In genomic region chr7:80139179-80139578, GRCh38 we compare ENCODE assay signal across 16 cellular contexts. TPM values are rescaled to one million over a fixed set of nuclear protein-coding genes. Genes with fewer than 3 reads are reported as not detected.
DNase-seq lines count a peak whose midpoint lies in the region; ATAC-seq, FAIRE-seq and TF ChIP-seq lines count a peak whose summit lies in the region.
"Had no signal": no experiment of that assay in that cellular context is flagged by ENCODE, and none has a peak within 500 bp of the region (broad histone marks: within the 10 kb centered on the region; RNA-seq: fewer than 3 reads in every experiment).

No MANE protein-coding gene starts in this region.

- TF ChIP-seq EP300 in HepG2 (IDR thresholded peaks at IDR 0.05; ENCODE audit: low read depth in 2 of 2, low read length in 2 of 2) (no peak), HepG2 (CRISPR knock-in tag; IDR thresholded peaks at IDR 0.05; ENCODE audit: borderline replicate concordance) (no peak), H1 (IDR thresholded peaks at IDR 0.05; ENCODE audit: borderline replicate concordance in 1 of 2, low read depth in 2 of 2, low read length in 2 of 2) (no peak)

- peaks cover 3% of the 10 kb centered on the region; the same call in 1 of the 2 replicates for H4K20me1 ChIP-seq in HepG2 (ENCODE audit: insufficient read depth, low read length)
- peaks cover 0 to 6% of the 10 kb centered on the region in 2 experiments for H4K20me1 ChIP-seq in H1 (replicated peaks in 1 of 2; ENCODE audit: control insufficient read depth in 1 of 2, insufficient read depth in 2 of 2, low read length in 2 of 2)

- peaks cover 4% of the 10 kb centered on the region; the same call in 1 of the 2 replicates for H3K23me2 ChIP-seq in H1 (ENCODE audit: low read depth, low read length)

- H2AFZ ChIP-seq in HepG2 (ENCODE audit: low read length) (no peak overlapping the region), H1 (ENCODE audit: low read length) (no peak overlapping the region)

- H3K56ac ChIP-seq in H1 (replicated peaks; ENCODE audit: insufficient read length, low read depth, low read length): no peak overlapping the region

- no peak for TF ChIP-seq CTCF in liver (IDR thresholded peaks at IDR 0.05; ENCODE audit: low read depth, low read length, missing input control)
- no peak for TF ChIP-seq CTCF in HepG2 (CRISPR knock-in tag; IDR thresholded peaks at IDR 0.05)
- no peak for TF ChIP-seq CTCF in H1 (IDR thresholded peaks at IDR 0.05; ENCODE audit: control extremely low read depth in 1 of 3, insufficient read depth in 1 of 3, low read depth in 1 of 3, low read length in 3 of 3)
- no peak for TF ChIP-seq CTCF in right lobe of liver (IDR thresholded peaks at IDR 0.05)

- no peak overlapping the region for H2BK12ac ChIP-seq in H1 (ENCODE audit: low read depth, low read length)

- POLR2A ChIA-PET in HepG2 (lab: Yijun Ruan, JAX): no interaction called here
- POLR2A ChIA-PET in H1 (lab: Charles Lee; ENCODE audit: partially characterized antibody): interaction anchor here (1.5 kb wide), 1 partner anchor 13 kb away, joined by 6 read pairs; no protein-coding TSS in a partner anchor

- H3K36me3 ChIP-seq in liver (ENCODE audit: control insufficient read depth in 4 of 4, insufficient read depth in 3 of 4, low read depth in 1 of 4, low read length in 3 of 4): no peaks in the 10 kb centered on the region
- H3K36me3 ChIP-seq in HepG2 (replicated peaks in 1 of 2; ENCODE audit: control insufficient read depth in 1 of 2, insufficient read depth in 2 of 2, low read length in 2 of 2): no peaks in the 10 kb centered on the region
- no peaks in the 10 kb centered on the region for H3K36me3 ChIP-seq in H1 (ENCODE audit: control insufficient read depth in 2 of 4, insufficient read depth in 4 of 4, low read length in 3 of 4)
- no peaks in the 10 kb centered on the region for H3K36me3 ChIP-seq in right lobe of liver
- H3K36me3 ChIP-seq: thyroid gland had no signal

- TF ChIP-seq POLR2A in HepG2 (IDR thresholded peaks at IDR 0.05; ENCODE audit: insufficient read depth in 1 of 2, low read depth in 2 of 2, low read length in 2 of 2) (no peak), H1 (IDR thresholded peaks at IDR 0.05; ENCODE audit: control extremely low read depth in 1 of 2, low read depth in 2 of 2, low read length in 2 of 2) (no peak), right lobe of liver (IDR thresholded peaks at IDR 0.05) (no peak)

- H3K9ac ChIP-seq in liver (ENCODE audit: low read depth in 1 of 2, low read length in 2 of 2) (peak overlapping the region in 1 of 2 donors; percentile 7), HepG2 (ENCODE audit: insufficient read depth, low read depth, low read length) (no peak overlapping the region), H1 (replicated peaks in 1 of 4; ENCODE audit: extremely low read depth in 1 of 4, low read depth in 3 of 4, low read length in 3 of 4) (no peak overlapping the region)

- no peak overlapping the region for H4K91ac ChIP-seq in H1 (replicated peaks; ENCODE audit: insufficient read length, low read length)

- BruUV-seq in HepG2 (replicated peaks; lab: Mats Ljungman, UMichigan): no TSS peak

- CTCF ChIA-PET in HepG2 (lab: Yijun Ruan, JAX; ENCODE audit: low intra/inter-chr PET ratio, low total read pairs) (no interaction called here), H1 (lab: Charles Lee; ENCODE audit: partially characterized antibody) (no interaction called here)

- peaks cover 7% of the 10 kb centered on the region for H3K79me2 ChIP-seq in HepG2 (ENCODE audit: insufficient read depth, low read length)
- peaks cover 3 to 84% of the 10 kb centered on the region in 2 experiments; a peak in 3 of 4 replicates for H3K79me2 ChIP-seq in H1 (ENCODE audit: control insufficient read depth in 1 of 2, insufficient read depth in 2 of 2, low read length in 2 of 2)

- H2BK20ac ChIP-seq in H1 (ENCODE audit: low read length): no peak overlapping the region

- peaks cover 6% of the 10 kb centered on the region; the same call in 1 of the 2 replicates for H3K79me1 ChIP-seq in H1 (ENCODE audit: low read depth, low read length)

- no peak overlapping the region for H3K23ac ChIP-seq in H1 (ENCODE audit: insufficient read length)

- no peak overlapping the region for H4K8ac ChIP-seq in H1 (ENCODE audit: extremely low read depth, insufficient read depth, low read length)

- no peaks in the 10 kb centered on the region for H3K27me3 ChIP-seq in liver (ENCODE audit: control insufficient read depth in 4 of 4, insufficient read depth in 4 of 4, low read length in 3 of 4)
- H3K27me3 ChIP-seq in HepG2 (ENCODE audit: control insufficient read depth in 1 of 2, insufficient read depth in 2 of 2, low read length in 2 of 2): no peaks in the 10 kb centered on the region; a peak in 1 of 5 replicates
- no peaks in the 10 kb centered on the region for H3K27me3 ChIP-seq in H1 (replicated peaks in 1 of 4; ENCODE audit: control insufficient read depth in 3 of 4, extremely low read depth in 1 of 4, insufficient read depth in 3 of 4, low read length in 3 of 4)
- H3K27me3 ChIP-seq in right lobe of liver: no peaks in the 10 kb centered on the region
- H3K27me3 ChIP-seq: thyroid gland had no signal

- no peak overlapping the region for H2BK5ac ChIP-seq in H1 (ENCODE audit: low read depth, low read length)

- no peak overlapping the region for H4K5ac ChIP-seq in H1 (ENCODE audit: insufficient read length, low read depth, low read length)

- no peak for ATAC-seq in HepG2
- ATAC-seq in right lobe of liver: peak in 2 of 4 donors; percentile 6 to 34
- ATAC-seq: left colon; naive thymus-derived CD4-positive, alpha-beta T cell had no signal

- in situ Hi-C loops in HepG2 (cut with HindIII; ENCODE audit: extremely low pct_ligation_motif_present, low pct_unique_long_range_greater_than_20kb): loop anchor here (10.0 kb wide), 1 partner anchor 146 kb away; no protein-coding TSS in a partner anchor

- no peak overlapping the region for H2BK120ac ChIP-seq in H1 (replicated peaks; ENCODE audit: low read depth, low read length)

- no peak for FAIRE-seq in HepG2 (lab: Jason Lieb, UNC)
- FAIRE-seq in H1 (lab: Jason Lieb, UNC): peak; percentile 32

- peaks cover 6 to 39% (median 30%) of the 10 kb centered on the region in 4 donors for H3K4me1 ChIP-seq in liver (ENCODE audit: control insufficient read depth in 4 of 4, insufficient read depth in 4 of 4, low read length in 3 of 4)
- H3K4me1 ChIP-seq in HepG2 (ENCODE audit: insufficient read depth, low read length): peaks cover 31% of the 10 kb centered on the region
- H3K4me1 ChIP-seq in H1 (replicated peaks in 1 of 4; ENCODE audit: control insufficient read depth in 3 of 4, insufficient read depth in 4 of 4, low read length in 3 of 4): peaks cover 0 to 4% (median 4%) of the 10 kb centered on the region in 4 experiments; a peak in 2 of 7 replicates
- peaks cover 0 to 22% (median 10%) of the 10 kb centered on the region in 4 donors for H3K4me1 ChIP-seq in right lobe of liver

- no peak overlapping the region; the same call in 1 of the 2 replicates for H3K18ac ChIP-seq in H1 (ENCODE audit: extremely low read depth, low read length)

- no peak overlapping the region for H3K4ac ChIP-seq in H1 (replicated peaks; ENCODE audit: insufficient read length, low read depth, low read length)

- no peak overlapping the region for H2BK15ac ChIP-seq in H1 (ENCODE audit: low read length)

- DNase-seq in HepG2 (ENCODE audit: low spot score) (no peak), H1 (ENCODE audit: low read depth in 1 of 2, low spot score in 2 of 2) (no peak), right lobe of liver (no peak), OCI-M1 (lab: John Stamatoyannopoulos, UW) (no peak), NCI-H1694 (lab: John Stamatoyannopoulos, UW) (no peak), amniotic stem cell (lab: John Stamatoyannopoulos, UW) (no peak), SHP77 treated with DMSO at 0.1 percent for 48 hours (lab: John Stamatoyannopoulos, UW) (no peak)
- DNase-seq: Calu3; left colon; naive thymus-derived CD4-positive, alpha-beta T cell; NCI-H748 treated with DMSO at 0.1 percent for 48 hours; retina; stimulated activated CD4-positive, alpha-beta T cell treated with anti-CD3 and anti-CD28 coated beads, Interleukin-1b, Interleukin-23, amount 100 ng/mL, for 48 hours; T-helper 1 cell; thyroid gland had no signal

- H3K14ac ChIP-seq in H1 (ENCODE audit: insufficient read length): no peak overlapping the region

- H2AK5ac ChIP-seq in H1 (ENCODE audit: low read depth, low read length): no peak overlapping the region

- WGBS in liver: 8% methylated on average over 1 of the region's 1 CpG
- 37% methylated on average over 1 of the region's 1 CpG for WGBS in HepG2 (ENCODE audit: low lambda C conversion rate)
- 23% methylated on average over 1 of the region's 1 CpG; no CpG with 5 or more reads in 1 of the 2 experiments for WGBS in H1 (ENCODE audit: extremely low coverage in 1 of 2, insufficient coverage in 1 of 2, insufficient read length in 1 of 2, insufficient replicate concordance in 2 of 2, low coverage in 1 of 2, low lambda C conversion rate in 2 of 2, missing lambda C conversion rate in 1 of 2), 2 experiments
- WGBS in right lobe of liver (ENCODE audit: insufficient coverage, low coverage, low lambda C conversion rate, missing lambda C conversion rate): 0% methylated on average over 1 of the region's 1 CpG

- H3K4me3 ChIP-seq in liver (ENCODE audit: low read depth in 1 of 3, low read length in 3 of 3) (no peak overlapping the region), HepG2 (replicated peaks in 1 of 3; ENCODE audit: insufficient read depth in 1 of 3, low read depth in 2 of 3, low read length in 3 of 3) (no peak overlapping the region), H1 (ENCODE audit: extremely low read depth in 1 of 4, insufficient read depth in 2 of 4, low read depth in 3 of 4, low read length in 4 of 4) (no peak overlapping the region), right lobe of liver (no peak overlapping the region)
- H3K4me3 ChIP-seq: thyroid gland had no signal

- H3K27ac ChIP-seq in liver (ENCODE audit: low read depth in 1 of 2, low read length in 2 of 2) (no peak overlapping the region), HepG2 (ENCODE audit: extremely low read length, insufficient read depth, low read length) (no peak overlapping the region), H1 (ENCODE audit: low read depth, low read length) (no peak overlapping the region), right lobe of liver (peak overlapping the region in 2 of 3 donors; percentile 3 to 41)
- H3K27ac ChIP-seq: thyroid gland had no signal

- H3K4me2 ChIP-seq in HepG2 (ENCODE audit: low read depth, low read length) (no peak overlapping the region), H1 (ENCODE audit: insufficient read depth in 1 of 2, low read depth in 2 of 2, low read length in 2 of 2) (peak overlapping the region in 1 of 2 experiments; percentile 32; a peak in 1 of 4 replicates)

- H3K9me3 ChIP-seq in liver (ENCODE audit: control insufficient read depth in 4 of 4, low read length in 3 of 4): no peaks in the 10 kb centered on the region
- no peaks in the 10 kb centered on the region for H3K9me3 ChIP-seq in HepG2 (ENCODE audit: low read length)
- H3K9me3 ChIP-seq in H1 (ENCODE audit: insufficient read depth in 2 of 2, low read depth in 1 of 2, low read length in 1 of 2): no peaks in the 10 kb centered on the region; a peak in 1 of 4 replicates
- H3K9me3 ChIP-seq in right lobe of liver: no peaks in the 10 kb centered on the region
- H3K9me3 ChIP-seq: thyroid gland had no signal

- intact Hi-C loops in HepG2 (cut with micrococcal nuclease; ENCODE audit: unreplicated experiment): loop anchor here (5.0 to 10.0 kb wide), 4 partner anchors 43 to 516 kb away; no protein-coding TSS in a partner anchor
- intact Hi-C loops in right lobe of liver (cut with DNase I): loop anchor here in 1 of 2 donors (10.0 kb wide), 1 partner anchor 246 kb away; no protein-coding TSS in a partner anchor

- peak in 1 of 2 donors; percentile 27 for TF ChIP-seq RAD21 in liver (IDR thresholded peaks at IDR 0.05)
- TF ChIP-seq RAD21 in HepG2 (CRISPR knock-in tag; IDR thresholded peaks at IDR 0.05): no peak
- no peak for TF ChIP-seq RAD21 in H1 (IDR thresholded peaks at IDR 0.05 in 1 of 2, conservative IDR thresholded peaks at IDR 0.05 in 1 of 2; ENCODE audit: low read depth in 2 of 2, low read length in 2 of 2)

RNA-seq across cellular contexts. Expression of gene GNAI1, which starts 4.5 kb away (rescaled TPM):
- total RNA-seq in liver (10 to 100 TPM; 19.2 to 22.5 TPM), HepG2 (2016; rRNA removed; fragmentation: Illumina TruSeq; extraction: Trizol) (5.7 and 8.8 TPM in 2 replicates), right lobe of liver (10 to 100 TPM; 10.9 to 21.5 (median 16.5) TPM)
- polyA plus RNA-seq in liver (10 to 100 TPM in 1 of 2 donors, 1 to 10 TPM in 1; 8.9 to 38.7 TPM), HepG2 (2011; rRNA removed) (2.5 and 3.5 TPM in 2 replicates), H1 (2011; rRNA removed) (6.0 and 8.0 TPM in 2 replicates)
- total RNA-seq in HepG2 (2016; cell fraction: cytosol; rRNA removed; fragmentation: Illumina TruSeq; extraction: Trizol; ENCODE audit: low read depth): 1.9 and 2.0 TPM in 2 replicates
- total RNA-seq in HepG2 (2016; cell fraction: insoluble cytoplasmic fraction; rRNA removed; fragmentation: Illumina TruSeq; extraction: Trizol): 5.8 and 7.5 TPM in 2 replicates
- total RNA-seq in HepG2 (2016; cell fraction: membrane; rRNA removed; fragmentation: Illumina TruSeq; extraction: Trizol): 2.5 and 2.9 TPM in 2 replicates
- total RNA-seq in HepG2 (2016; cell fraction: nucleus; rRNA removed; fragmentation: Illumina TruSeq; extraction: Trizol): 5.6 and 7.8 TPM in 2 replicates
- 1.5 and 1.8 TPM in 2 replicates for polyA plus RNA-seq in HepG2 (2011; cell fraction: cytosol; rRNA removed)
- 0.95 and 1.2 TPM in 2 replicates for polyA plus RNA-seq in HepG2 (2011; cell fraction: nucleus; rRNA removed)
- polyA plus RNA-seq in HepG2 (2012): 3.1 and 4.0 TPM in 2 replicates
- polyA plus RNA-seq in HepG2 (2016; cell fraction: cytosol; fragmentation: Illumina TruSeq; extraction: Trizol; ENCODE audit: low read depth): 0.59 and 0.60 TPM in 2 replicates
- 5.0 and 6.6 TPM in 2 replicates for polyA plus RNA-seq in HepG2 (2016; cell fraction: insoluble cytoplasmic fraction; fragmentation: Illumina TruSeq; extraction: Trizol; ENCODE audit: low read depth)
- polyA plus RNA-seq in HepG2 (2016; cell fraction: membrane; fragmentation: Illumina TruSeq; extraction: Trizol; ENCODE audit: low read depth): 0.89 and 1.1 TPM in 2 replicates
- polyA plus RNA-seq in HepG2 (2016; cell fraction: nucleus; fragmentation: Illumina TruSeq; extraction: Trizol; ENCODE audit: insufficient read depth, low read depth): 6.3 and 6.8 TPM in 2 replicates
- 1.9 and 8.5 TPM in 2 replicates for polyA minus RNA-seq in HepG2 (2011; rRNA and poly(A)+ RNA removed; ENCODE audit: low replicate concordance)
- polyA minus RNA-seq in HepG2 (2011; cell fraction: cytosol; rRNA and poly(A)+ RNA removed): 2.9 and 4.9 TPM in 2 replicates
- polyA minus RNA-seq in HepG2 (2011; cell fraction: nucleus; rRNA and poly(A)+ RNA removed): 8.8 and 10.6 TPM in 2 replicates
- 20.0 and 29.5 TPM in 2 replicates for total RNA-seq in H1 (2021; fragmentation: NEBNext Ultra II Directional; extraction: Animal tissue kit (Norgen Biotek cat#: 25700))
- 11.8 TPM for polyA plus RNA-seq in H1 (2011; cell fraction: cytosol; rRNA removed)
- 4.0 TPM for polyA plus RNA-seq in H1 (2011; cell fraction: nucleus; rRNA removed)
- 14.7 to 32.5 TPM (median 22.2 TPM) in 4 replicates for polyA plus RNA-seq in H1 (2012, experiment 1 of 2)
- polyA plus RNA-seq in H1 (2012, experiment 2 of 2): 2.0 TPM
- 9.1 TPM for polyA plus RNA-seq in H1 (2013, experiment 1 of 2)
- polyA plus RNA-seq in H1 (2013, experiment 2 of 2): 9.5 TPM
- 12.9 and 17.8 TPM in 2 replicates for polyA minus RNA-seq in H1 (2011; rRNA and poly(A)+ RNA removed)
- polyA minus RNA-seq in H1 (2011; cell fraction: cytosol; rRNA and poly(A)+ RNA removed): 11.2 TPM
- 28.9 TPM for polyA minus RNA-seq in H1 (2011; cell fraction: nucleus; rRNA and poly(A)+ RNA removed)

Comparison
In these comparisons a context has a peak if more than half of its experiments do, and no peak if none do; other contexts are left out.
1. H3K27ac ChIP-seq: peak in right lobe of liver (2 of 3); none in liver (0 of 2), HepG2 (single experiment) and H1 (single experiment).